ENCODE assay signal across 16 cellular contexts in genomic region chr1:208223136-208223535, GRCh38. TPM values are rescaled to one million over a fixed set of nuclear protein-coding genes. Genes with fewer than 3 reads are reported as not detected.
DNase-seq lines count a peak whose midpoint lies in the region; ATAC-seq and TF ChIP-seq lines count a peak whose summit lies in the region.
"Had no signal": no experiment of that assay in that cellular context is flagged by ENCODE, and none has a peak within 500 bp of the region (broad histone marks: within the 10 kb centered on the region; RNA-seq: fewer than 3 reads in every experiment).

No MANE protein-coding gene starts in this region.

- WGBS in IMR-90 (ENCODE audit: extremely low coverage in 2 of 2, insufficient read length in 1 of 2), 2 experiments = 86% methylated on average over 3 of the region's 8 CpGs; no CpG with 5 or more reads in 1 of the 2 experiments
- WGBS in mammary epithelial cell (ENCODE audit: low coverage, missing lambda C conversion rate) = 88% methylated on average over 7 of the region's 8 CpGs

- no TSS peak for BruUV-seq in IMR-90 (replicated peaks; lab: Mats Ljungman, UMichigan)
- BruUV-seq in mammary epithelial cell (replicated peaks; lab: Mats Ljungman, UMichigan) = no TSS peak

- H2BK120ac ChIP-seq in IMR-90 (ENCODE audit: low read depth, low read length) = peak overlapping the region; percentile 62; the same call in 1 of the 2 replicates

- no peaks in the 10 kb centered on the region for H3K9me2 ChIP-seq in neural cell (ENCODE audit: insufficient read depth, low read length)

- no peaks in the 10 kb centered on the region for H3K36me3 Mint-ChIP-seq in CD8-positive, alpha-beta memory T cell

- H3K4me2 ChIP-seq in IMR-90 (ENCODE audit: low read depth, low read length) (no peak overlapping the region), mammary epithelial cell (ENCODE audit: insufficient read depth, low read depth, low read length) (no peak overlapping the region), neural cell (ENCODE audit: low read length) (peak overlapping the region; percentile 65)

- H4K5ac ChIP-seq in IMR-90 (ENCODE audit: low read depth, low read length) = peak overlapping the region; percentile 41; the same call in 1 of the 2 replicates

- H3K27me3 Mint-ChIP-seq in CD8-positive, alpha-beta memory T cell = peaks cover 1 to 26% of the 10 kb centered on the region in 2 donors

- TF ChIP-seq POLR2A in IMR-90 (IDR thresholded peaks at IDR 0.05; ENCODE audit: low read depth, low read length) = no peak

- H3F3A ChIP-seq in neural cell (ENCODE audit: insufficient read depth, low read length, poor library complexity, severe bottlenecking) = peaks cover 3% of the 10 kb centered on the region

- DNase-seq in IMR-90 (peak; percentile 51), mammary epithelial cell (peak; percentile 47)
- DNase-seq in CD8-positive, alpha-beta memory T cell = no peak
- DNase-seq: activated CD4-positive, alpha-beta T cell treated with anti-CD3 and anti-CD28 coated beads, Interleukin-2, amount 10 ng/mL, durations not matched to agents 24 days and 14 days; activated CD8-positive, alpha-beta memory T cell treated with anti-CD3 and anti-CD28 coated beads, Interleukin-2, amount 50 U/mL, for 48 hours; activated naive CD4-positive, alpha-beta T cell treated with Interleukin-2 at 50 U/mL for 16 hours; COR-L47; NCI-H1694 treated with DMSO at 0.1 percent for 48 hours; NCI-H446 treated with DMSO at 0.1 percent for 48 hours; stomach had no signal

- H4K20me1 ChIP-seq in IMR-90 (ENCODE audit: insufficient read depth, low read length) (no peaks in the 10 kb centered on the region), mammary epithelial cell (ENCODE audit: insufficient read depth, low read length) (no peaks in the 10 kb centered on the region), neural cell (ENCODE audit: insufficient read depth) (peaks cover 7% of the 10 kb centered on the region)

- ATAC-seq in IMR-90 (ENCODE audit: low read depth) (no peak), GM18502 (IDR thresholded peaks at IDR 0.05; ENCODE audit: poor library complexity, unreplicated experiment) (no peak), GM18511 (IDR thresholded peaks at IDR 0.05; ENCODE audit: unreplicated experiment) (no peak), HG02870 (IDR thresholded peaks at IDR 0.05; ENCODE audit: unreplicated experiment) (no peak)

- H3K9me3 ChIP-seq in IMR-90 (ENCODE audit: control insufficient read depth, insufficient read depth, low read length) (no peaks in the 10 kb centered on the region), mammary epithelial cell (replicated peaks; ENCODE audit: insufficient read depth, low read length) (no peaks in the 10 kb centered on the region), neural cell (ENCODE audit: low read length) (no peaks in the 10 kb centered on the region)
- H3K9me3 ChIP-seq in CD8-positive, alpha-beta memory T cell (ENCODE audit: low read length) = no peaks in the 10 kb centered on the region
- H3K9me3 ChIP-seq: stomach, vagina had no signal

- H3K56ac ChIP-seq in IMR-90 (ENCODE audit: extremely low read depth, insufficient read depth, low read length) = no peak overlapping the region

- H3K4me3 Mint-ChIP-seq in CD8-positive, alpha-beta memory T cell = no peak overlapping the region
- H3K4me3 Mint-ChIP-seq: activated CD4-positive, alpha-beta T cell treated with anti-CD3 and anti-CD28 coated beads, Interleukin-2, amount 10 ng/mL, durations not matched to agents 24 days and 14 days had no signal

- H3K9me1 ChIP-seq in IMR-90 (ENCODE audit: insufficient read depth, low read length) = peaks cover 36% of the 10 kb centered on the region

- H3K4me3 ChIP-seq in ACC112 (ENCODE audit: low read depth, low read length) = no peak overlapping the region
- no peak overlapping the region for H3K4me3 ChIP-seq in IMR-90 (ENCODE audit: insufficient read depth, low read depth, low read length)
- no peak overlapping the region for H3K4me3 ChIP-seq in mammary epithelial cell (replicated peaks in 1 of 3; ENCODE audit: insufficient read depth in 1 of 3, low read depth in 2 of 3, low read length in 3 of 3)
- peak overlapping the region; percentile 55 for H3K4me3 ChIP-seq in neural cell (ENCODE audit: low read length)
- no peak overlapping the region for H3K4me3 ChIP-seq in CD8-positive, alpha-beta memory T cell (ENCODE audit: low read length)
- H3K4me3 ChIP-seq: stomach, vagina had no signal

- dilution Hi-C loops in IMR-90 (cut with HindIII; ENCODE audit: low sequenced_read_pairs, unreplicated experiment) (no loop called here), mammary epithelial cell (cut with HindIII; ENCODE audit: low sequenced_read_pairs) (no loop called here)

- H4K91ac ChIP-seq in IMR-90 (ENCODE audit: insufficient read depth, low read depth, low read length) = peak overlapping the region; percentile 2; the same call in 1 of the 2 replicates

- no peak for TF ChIP-seq EP300 in neural cell (conservative IDR thresholded peaks at IDR 0.05; ENCODE audit: poor library complexity, severe bottlenecking)

- POLR2A ChIA-PET in IMR-90 (lab: Charles Lee; ENCODE audit: unreplicated experiment) = no interaction called here
- POLR2A ChIA-PET in CD8-positive, alpha-beta memory T cell (lab: Charles Lee) = no interaction called here

- TF ChIP-seq CTCF in IMR-90 (conservative IDR thresholded peaks at IDR 0.05; ENCODE audit: low read depth, low read length) (no peak), mammary epithelial cell (conservative IDR thresholded peaks at IDR 0.05 in 1 of 2, IDR thresholded peaks at IDR 0.05 in 1 of 2; ENCODE audit: extremely low read depth in 1 of 2, insufficient read depth in 1 of 2, low read depth in 1 of 2, low read length in 2 of 2) (no peak), neural cell (IDR thresholded peaks at IDR 0.05; ENCODE audit: poor library complexity, severe bottlenecking) (no peak)

- H3K79me1 ChIP-seq in IMR-90 (ENCODE audit: low read depth in 1 of 2, low read length in 2 of 2) = peaks cover 0 to 47% of the 10 kb centered on the region in 2 experiments; a peak in 3 of 4 replicates

- no peaks in the 10 kb centered on the region for H3K36me3 ChIP-seq in ACC112 (ENCODE audit: insufficient read depth, low read length)
- no peaks in the 10 kb centered on the region for H3K36me3 ChIP-seq in IMR-90 (ENCODE audit: control insufficient read depth, insufficient read depth, low read length)
- no peaks in the 10 kb centered on the region for H3K36me3 ChIP-seq in mammary epithelial cell (ENCODE audit: insufficient read depth, low read length)
- no peaks in the 10 kb centered on the region for H3K36me3 ChIP-seq in neural cell (ENCODE audit: insufficient read depth, low read length)
- H3K36me3 ChIP-seq in CD8-positive, alpha-beta memory T cell (ENCODE audit: insufficient read depth, low read length) = no peaks in the 10 kb centered on the region
- H3K36me3 ChIP-seq: stomach, vagina had no signal

- peak overlapping the region; percentile 72 for H3K4ac ChIP-seq in IMR-90 (ENCODE audit: low read depth, low read length)

- peak overlapping the region; percentile 63; the same call in 1 of the 2 replicates for H3K23ac ChIP-seq in IMR-90 (ENCODE audit: low read depth, low read length)

- H3K9ac ChIP-seq in IMR-90 (ENCODE audit: low read depth, low read length) = no peak overlapping the region
- no peak overlapping the region for H3K9ac ChIP-seq in mammary epithelial cell (ENCODE audit: insufficient read depth, low read length)
- H3K9ac ChIP-seq in neural cell (ENCODE audit: low read length) = peak overlapping the region; percentile 62

- H3K14ac ChIP-seq in IMR-90 (replicated peaks; ENCODE audit: low read depth, low read length) = peak overlapping the region; percentile 58

- no peaks in the 10 kb centered on the region for H3K9me3 Mint-ChIP-seq in CD8-positive, alpha-beta memory T cell
- H3K9me3 Mint-ChIP-seq: activated CD4-positive, alpha-beta T cell treated with anti-CD3 and anti-CD28 coated beads, Interleukin-2, amount 10 ng/mL, durations not matched to agents 24 days and 14 days had no signal

- in situ Hi-C loops in IMR-90 (cut with MboI; ENCODE audit: low sequenced_read_pairs) (no loop called here), mammary epithelial cell (cut with MboI; ENCODE audit: low sequenced_read_pairs in 2 of 2) (no loop called here)

- peak overlapping the region; percentile 52; the same call in 1 of the 2 replicates for H2AK5ac ChIP-seq in IMR-90 (ENCODE audit: low read depth, low read length)

- H2AK9ac ChIP-seq in IMR-90 (replicated peaks; ENCODE audit: low read depth, low read length, poor library complexity) = peak overlapping the region; percentile 76

- no peak overlapping the region for H2BK5ac ChIP-seq in IMR-90 (ENCODE audit: low read depth, low read length, poor library complexity, severe bottlenecking)

- H4K8ac ChIP-seq in IMR-90 (ENCODE audit: low read depth in 2 of 2, low read length in 2 of 2) = peak overlapping the region in 1 of 2 experiments; percentile 80; a peak in 2 of 4 replicates

- peaks cover 86% of the 10 kb centered on the region for H3K79me2 ChIP-seq in ACC112 (ENCODE audit: control insufficient read depth, insufficient read depth, low read length, unreplicated experiment)
- H3K79me2 ChIP-seq in mammary epithelial cell (ENCODE audit: insufficient read depth, low read length) = peaks cover 85% of the 10 kb centered on the region
- peaks cover 64% of the 10 kb centered on the region for H3K79me2 ChIP-seq in neural cell (replicated peaks; ENCODE audit: insufficient read depth, low read length)

- TF ChIP-seq RAD21 in IMR-90 (IDR thresholded peaks at IDR 0.05; ENCODE audit: low read length) (no peak), neural cell (conservative IDR thresholded peaks at IDR 0.05) (no peak)

- H3K27ac ChIP-seq in ACC112 (ENCODE audit: low read depth, low read length) (peak overlapping the region; percentile 43; the same call in 1 of the 2 replicates), IMR-90 (ENCODE audit: insufficient read depth, low read length) (no peak overlapping the region), mammary epithelial cell (ENCODE audit: insufficient read depth, low read depth, low read length) (no peak overlapping the region), neural cell (ENCODE audit: low read length) (peak overlapping the region; percentile 94)
- no peak overlapping the region for H3K27ac ChIP-seq in CD8-positive, alpha-beta memory T cell (ENCODE audit: low read depth, low read length)
- H3K27ac ChIP-seq: vagina had no signal

- H3K4me1 ChIP-seq in ACC112 (ENCODE audit: control insufficient read depth, insufficient read depth, low read length, unreplicated experiment) = peaks cover 63% of the 10 kb centered on the region
- peaks cover 24% of the 10 kb centered on the region for H3K4me1 ChIP-seq in IMR-90 (ENCODE audit: control insufficient read depth, insufficient read depth, low read length)
- peaks cover 54% of the 10 kb centered on the region for H3K4me1 ChIP-seq in mammary epithelial cell (ENCODE audit: insufficient read depth, low read length)
- peaks cover 7% of the 10 kb centered on the region for H3K4me1 ChIP-seq in CD8-positive, alpha-beta memory T cell (ENCODE audit: insufficient read depth, low read length)

- peak overlapping the region in 1 of 8 donors; percentile 93 for H3K27ac Mint-ChIP-seq in CD8-positive, alpha-beta memory T cell
- H3K27ac Mint-ChIP-seq: activated CD4-positive, alpha-beta T cell treated with anti-CD3 and anti-CD28 coated beads, Interleukin-2, amount 10 ng/mL, durations not matched to agents 24 days and 14 days had no signal

- H3K4me1 Mint-ChIP-seq in CD8-positive, alpha-beta memory T cell = no peaks in the 10 kb centered on the region
- H3K4me1 Mint-ChIP-seq: activated CD4-positive, alpha-beta T cell treated with anti-CD3 and anti-CD28 coated beads, Interleukin-2, amount 10 ng/mL, durations not matched to agents 24 days and 14 days had no signal

- H2BK20ac ChIP-seq in IMR-90 (ENCODE audit: low read depth, low read length) = peak overlapping the region; percentile 78; the same call in 1 of the 2 replicates

- H3K27me3 ChIP-seq in ACC112 (ENCODE audit: insufficient read depth, low read length) (no peaks in the 10 kb centered on the region), IMR-90 (ENCODE audit: control insufficient read depth, insufficient read depth, low read length) (no peaks in the 10 kb centered on the region), mammary epithelial cell (ENCODE audit: insufficient read depth, low read length) (no peaks in the 10 kb centered on the region), neural cell (ENCODE audit: insufficient read depth, low read depth, low read length) (no peaks in the 10 kb centered on the region)
- H3K27me3 ChIP-seq in CD8-positive, alpha-beta memory T cell (ENCODE audit: insufficient read depth, low read length, poor library complexity, severe bottlenecking) = no peaks in the 10 kb centered on the region
- H3K27me3 ChIP-seq: stomach, vagina had no signal

- H2BK15ac ChIP-seq in IMR-90 (ENCODE audit: low read depth, low read length) = peak overlapping the region; percentile 64; the same call in 1 of the 3 replicates

- intact Hi-C loops in IMR-90 (cut with micrococcal nuclease) (no loop called here), mammary epithelial cell (cut with micrococcal nuclease) (no loop called here)

- CTCF ChIA-PET in IMR-90 (lab: Yijun Ruan, JAX) = interaction anchor here (0.6 to 1.2 kb wide), 3 partner anchors 9 to 111 kb away, joined by 3 to 6 read pairs (median 6); no protein-coding TSS in a partner anchor
- CTCF ChIA-PET in mammary epithelial cell (lab: Charles Lee; ENCODE audit: low non-redundant PET) = no interaction called here
- CTCF ChIA-PET in CD8-positive, alpha-beta memory T cell (lab: Charles Lee) = interaction anchor here (1.1 to 2.2 kb wide), 3 partner anchors 11 to 34 kb away, joined by 3 to 9 read pairs (median 3); partner anchors contain the start of gene PLXNA2

- no peak overlapping the region for H3K18ac ChIP-seq in IMR-90 (ENCODE audit: low read depth, low read length)

- H2AFZ ChIP-seq in ACC112 (ENCODE audit: low read length, unreplicated experiment) (no peak overlapping the region), IMR-90 (replicated peaks; ENCODE audit: low read length, poor library complexity) (peak overlapping the region; percentile 35), mammary epithelial cell (ENCODE audit: low read depth, low read length) (no peak overlapping the region), neural cell (ENCODE audit: low read depth, low read length) (no peak overlapping the region)

RNA-seq across cellular contexts. Expression of gene PLXNA2, which starts 21.0 kb away (rescaled TPM):
- total RNA-seq in IMR-90 (2012; rRNA removed) = 0.56 and 0.72 TPM in 2 replicates
- polyA plus RNA-seq in IMR-90 (2012; rRNA removed) = 1.1 and 1.2 TPM in 2 replicates
- 0.45 and 0.59 TPM in 2 replicates for polyA plus RNA-seq in IMR-90 (2012; cell fraction: cytosol; rRNA removed)
- 3.2 and 3.3 TPM in 2 replicates for polyA plus RNA-seq in IMR-90 (2012; cell fraction: nucleus; rRNA removed; ENCODE audit: low replicate concordance)
- total RNA-seq in mammary epithelial cell = 10 to 100 TPM in 1 of 2 donors, 1 to 10 TPM in 1; 6.5 to 42.9 TPM
- 11.5 TPM for polyA plus RNA-seq in mammary epithelial cell
- 45.4 TPM for polyA minus RNA-seq in mammary epithelial cell
- polyA plus RNA-seq in neural cell = 30.6 and 48.6 TPM in 2 replicates
- polyA minus RNA-seq in neural cell = 129 and 143 TPM in 2 replicates
- 1 to 10 TPM in 1 of 2 experiments, under 1 TPM in 1; 0.75 to 1.1 TPM for total RNA-seq in CD8-positive, alpha-beta memory T cell
- 1.0 TPM for polyA plus RNA-seq in CD8-positive, alpha-beta memory T cell
- total RNA-seq: activated CD4-positive, alpha-beta T cell treated with anti-CD3 and anti-CD28 coated beads, Interleukin-2, amount 10 ng/mL, durations not matched to agents 24 days and 14 days had no signal

Comparison
In these comparisons a context has a peak if more than half of its experiments do, and no peak if none do; other contexts are left out.
1. H3K27ac ChIP-seq: peak in ACC112 (single experiment) and neural cell (single experiment); none in IMR-90 (single experiment), mammary epithelial cell (single experiment) and CD8-positive, alpha-beta memory T cell (single experiment).
2. DNase-seq: peak in IMR-90 (single experiment) and mammary epithelial cell (single experiment); none in CD8-positive, alpha-beta memory T cell (0 of 5).